In genomic region chr20:47661714-47662113, GRCh38 we compare ENCODE assay signal across 22 cellular contexts.
DNase-seq lines count a peak whose midpoint lies in the region; ATAC-seq and TF ChIP-seq lines count a peak whose summit lies in the region.
"Had no signal": no experiment of that assay in that cellular context is flagged by ENCODE, and none has a peak within 500 bp of the region (broad histone marks: within the 10 kb centered on the region; RNA-seq: fewer than 3 reads in every experiment).

No MANE protein-coding gene starts in this region.

- H3K4me3 Mint-ChIP-seq in IgD-negative memory B cell (no peak overlapping the region), endodermal cell (no peak overlapping the region)
- no peak overlapping the region for H3K4me3 Mint-ChIP-seq in stimulated activated naive B cell treated with anti-CD40 and anti-IgM and Interleukin-4, amounts not matched to agents 10 μg/mL and 1 μg/mL and 100 μg/mL, for 72 hours
- H3K4me3 Mint-ChIP-seq: CD14-positive monocyte had no signal

- peaks cover 79% of the 10 kb centered on the region for H3K36me3 ChIP-seq in endodermal cell (ENCODE audit: control insufficient read depth, insufficient read depth, low read length)
- H3K36me3 ChIP-seq in Peyer's patch: peaks cover 0 to 38% (median 0%) of the 10 kb centered on the region in 3 donors

- ATAC-seq in activated naive CD4-positive, alpha-beta T cell treated with anti-CD3 and anti-CD28 coated beads, Interleukin-2, amount 50 U/mL, for 72 hours: no peak
- ATAC-seq in stimulated activated naive B cell treated with anti-CD40 and anti-IgM and Interleukin-4, amounts not matched to agents 10 μg/mL and 1 μg/mL and 100 μg/mL, for 72 hours (replicated peaks): no peak
- no peak for ATAC-seq in HG02973 (IDR thresholded peaks at IDR 0.05; ENCODE audit: unreplicated experiment)
- ATAC-seq: HCT116, HepG2 had no signal

- H3K4me1 Mint-ChIP-seq in IgD-negative memory B cell: peaks cover 0 to 11% (median 5%) of the 10 kb centered on the region in 3 donors
- peaks cover 6% of the 10 kb centered on the region for H3K4me1 Mint-ChIP-seq in endodermal cell
- peaks cover 32 to 46% of the 10 kb centered on the region in 2 donors for H3K4me1 Mint-ChIP-seq in stimulated activated naive B cell treated with anti-CD40 and anti-IgM and Interleukin-4, amounts not matched to agents 10 μg/mL and 1 μg/mL and 100 μg/mL, for 72 hours

- DNase-seq in activated naive CD4-positive, alpha-beta T cell treated with anti-CD3 and anti-CD28 coated beads, Interleukin-2, amount 50 U/mL, for 72 hours (ENCODE audit: low spot score in 2 of 2): no peak
- DNase-seq in activated naive CD4-positive, alpha-beta T cell treated with anti-CD3 and anti-CD28 coated beads, Interleukin-2, amount 50 U/mL, for 16 hours: no peak
- DNase-seq in endodermal cell (peak; percentile 27), Peyer's patch (no peak)
- DNase-seq in stimulated activated naive B cell treated with anti-CD40 and anti-IgM and Interleukin-4, amounts not matched to agents 10 μg/mL and 1 μg/mL and 100 μg/mL, for 72 hours: no peak
- DNase-seq: ACHN; GOT3; MV-4-11; NCI-H1417; NCI-H187; NCI-H2107; NCI-H510A; NCI-H748 treated with DMSO at 0.1 percent for 48 hours; NK-92 treated with Interleukin-12 subunit alpha and Interleukin-12 subunit beta, amount 100 ng/mL, for 24 hours; SHP77 had no signal

- no peaks in the 10 kb centered on the region for H3K9me3 ChIP-seq in endodermal cell (ENCODE audit: control insufficient read depth, low read length)
- no peaks in the 10 kb centered on the region for H3K9me3 ChIP-seq in Peyer's patch

- no peak overlapping the region for H3K9ac ChIP-seq in endodermal cell (ENCODE audit: extremely low read depth, low read length, poor library complexity, severe bottlenecking)
- H3K9ac ChIP-seq: KMS-11 had no signal

- H3K4me1 ChIP-seq in endodermal cell (ENCODE audit: control insufficient read depth, insufficient read depth, low read length) (no peaks in the 10 kb centered on the region), Peyer's patch (peaks cover 0 to 16% (median 0%) of the 10 kb centered on the region in 4 donors)

- H3K36me3 Mint-ChIP-seq in activated naive CD4-positive, alpha-beta T cell treated with anti-CD3 and anti-CD28 coated beads, Interleukin-2, amount 50 U/mL, for 72 hours: no peaks in the 10 kb centered on the region
- no peaks in the 10 kb centered on the region for H3K36me3 Mint-ChIP-seq in IgD-negative memory B cell
- peaks cover 51% of the 10 kb centered on the region for H3K36me3 Mint-ChIP-seq in endodermal cell (ENCODE audit: low read depth)
- peaks cover 41 to 54% of the 10 kb centered on the region in 2 donors for H3K36me3 Mint-ChIP-seq in stimulated activated naive B cell treated with anti-CD40 and anti-IgM and Interleukin-4, amounts not matched to agents 10 μg/mL and 1 μg/mL and 100 μg/mL, for 72 hours

- H3K4me3 ChIP-seq in endodermal cell (ENCODE audit: low read length): no peak overlapping the region
- no peak overlapping the region for H3K4me3 ChIP-seq in Peyer's patch
- H3K4me3 ChIP-seq: SK-N-MC had no signal

- WGBS in endodermal cell (ENCODE audit: insufficient coverage in 1 of 2, insufficient read length in 1 of 2), 2 experiments: 95 to 98% methylated on average over 7 of the region's 7 CpGs

- H3K27me3 ChIP-seq in endodermal cell (ENCODE audit: control insufficient read depth, insufficient read depth, low read length, poor library complexity, severe bottlenecking) (no peaks in the 10 kb centered on the region), Peyer's patch (no peaks in the 10 kb centered on the region)

- no peaks in the 10 kb centered on the region for H3K27me3 Mint-ChIP-seq in IgD-negative memory B cell
- H3K27me3 Mint-ChIP-seq in endodermal cell (ENCODE audit: insufficient read depth): no peaks in the 10 kb centered on the region
- H3K27me3 Mint-ChIP-seq in stimulated activated naive B cell treated with anti-CD40 and anti-IgM and Interleukin-4, amounts not matched to agents 10 μg/mL and 1 μg/mL and 100 μg/mL, for 72 hours: no peaks in the 10 kb centered on the region

- no peak overlapping the region for H3K27ac ChIP-seq in endodermal cell (ENCODE audit: low read depth, low read length)
- H3K27ac ChIP-seq in Peyer's patch: no peak overlapping the region
- H3K27ac ChIP-seq: KMS-11, SK-N-MC had no signal

- TF ChIP-seq CTCF in endodermal cell (conservative IDR thresholded peaks at IDR 0.05): no peak
- no peak for TF ChIP-seq CTCF in Peyer's patch (IDR thresholded peaks at IDR 0.05)

- no peaks in the 10 kb centered on the region for H3K9me3 Mint-ChIP-seq in activated naive CD4-positive, alpha-beta T cell treated with anti-CD3 and anti-CD28 coated beads, Interleukin-2, amount 50 U/mL, for 72 hours
- H3K9me3 Mint-ChIP-seq in IgD-negative memory B cell (no peaks in the 10 kb centered on the region), endodermal cell (no peaks in the 10 kb centered on the region)
- H3K9me3 Mint-ChIP-seq in stimulated activated naive B cell treated with anti-CD40 and anti-IgM and Interleukin-4, amounts not matched to agents 10 μg/mL and 1 μg/mL and 100 μg/mL, for 72 hours: no peaks in the 10 kb centered on the region
- H3K9me3 Mint-ChIP-seq: CD14-positive monocyte had no signal

- H3K27ac Mint-ChIP-seq in activated naive CD4-positive, alpha-beta T cell treated with anti-CD3 and anti-CD28 coated beads, Interleukin-2, amount 50 U/mL, for 72 hours: peak overlapping the region; percentile 38 to 75
- H3K27ac Mint-ChIP-seq in IgD-negative memory B cell (peak overlapping the region in 2 of 3 donors; percentile 53 to 82), endodermal cell (no peak overlapping the region)
- H3K27ac Mint-ChIP-seq in stimulated activated naive B cell treated with anti-CD40 and anti-IgM and Interleukin-4, amounts not matched to agents 10 μg/mL and 1 μg/mL and 100 μg/mL, for 72 hours: peak overlapping the region; percentile 88

- TF ChIP-seq POLR2A in Peyer's patch (IDR thresholded peaks at IDR 0.05): no peak
